8 cellular contexts compared by ENCODE assay signal in the genomic region with DNA sequence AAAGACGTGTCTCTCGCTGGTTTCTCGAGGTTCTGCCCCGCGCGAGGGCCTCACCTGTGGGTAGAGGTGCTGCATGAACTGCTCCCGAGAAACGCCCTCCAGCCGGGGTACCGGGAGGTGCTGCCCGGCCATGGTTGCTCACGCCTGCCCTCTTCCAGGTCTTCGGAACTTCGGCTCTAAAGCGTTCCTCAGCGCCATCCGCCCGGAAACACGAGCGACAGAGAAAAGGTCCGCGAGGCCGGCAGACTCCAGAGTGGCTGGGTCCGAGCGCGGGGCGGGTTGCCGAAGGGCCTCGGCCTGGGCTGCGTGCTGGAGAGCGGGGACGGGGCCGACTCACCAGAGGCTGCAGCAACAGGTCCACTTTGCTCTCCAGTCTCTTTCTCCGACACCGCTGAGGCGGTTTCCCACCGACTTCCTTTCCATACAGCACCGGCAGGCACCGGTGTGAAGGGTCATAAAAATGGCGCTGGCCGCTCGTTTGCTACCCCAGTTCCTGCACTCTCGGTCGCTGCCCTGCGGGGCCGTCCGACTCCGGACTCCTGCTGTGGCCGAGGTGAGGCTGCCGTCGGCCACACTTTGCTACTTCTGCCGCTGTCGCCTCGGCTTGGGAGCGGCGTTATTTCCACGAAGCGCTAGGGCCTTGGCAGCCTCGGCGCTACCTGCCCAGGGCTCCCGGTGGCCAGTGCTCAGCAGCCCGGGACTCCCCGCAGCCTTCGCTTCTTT. TPM values are rescaled to one million over a fixed set of nuclear protein-coding genes. Genes with fewer than 3 reads are reported as not detected.
A peak's percentile ranks its signal among the peaks of the same experiment; 100 is the strongest.
DNase-seq lines count a peak whose midpoint lies in the region; ATAC-seq and TF ChIP-seq lines count a peak whose summit lies in the region.

A gene with protein sequence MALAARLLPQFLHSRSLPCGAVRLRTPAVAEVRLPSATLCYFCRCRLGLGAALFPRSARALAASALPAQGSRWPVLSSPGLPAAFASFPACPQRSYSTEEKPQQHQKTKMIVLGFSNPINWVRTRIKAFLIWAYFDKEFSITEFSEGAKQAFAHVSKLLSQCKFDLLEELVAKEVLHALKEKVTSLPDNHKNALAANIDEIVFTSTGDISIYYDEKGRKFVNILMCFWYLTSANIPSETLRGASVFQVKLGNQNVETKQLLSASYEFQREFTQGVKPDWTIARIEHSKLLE (plus strand): TSS at position 244 of the 723 bp plus-strand sequence. CDS start 217 bp downstream, at position 461.
A gene with protein sequence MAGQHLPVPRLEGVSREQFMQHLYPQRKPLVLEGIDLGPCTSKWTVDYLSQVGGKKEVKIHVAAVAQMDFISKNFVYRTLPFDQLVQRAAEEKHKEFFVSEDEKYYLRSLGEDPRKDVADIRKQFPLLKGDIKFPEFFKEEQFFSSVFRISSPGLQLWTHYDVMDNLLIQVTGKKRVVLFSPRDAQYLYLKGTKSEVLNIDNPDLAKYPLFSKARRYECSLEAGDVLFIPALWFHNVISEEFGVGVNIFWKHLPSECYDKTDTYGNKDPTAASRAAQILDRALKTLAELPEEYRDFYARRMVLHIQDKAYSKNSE (minus strand): TSS at position 153 of the 723 bp plus-strand sequence. CDS start 21 bp downstream, at position 132.

- peak; percentile 81 for ATAC-seq in HG02571 (IDR thresholded peaks at IDR 0.05; ENCODE audit: unreplicated experiment)
- peak; percentile 95 for ATAC-seq in omental fat pad (ENCODE audit: low FRiP score)

- H3K27ac ChIP-seq in SK-N-SH (ENCODE audit: low read depth in 2 of 2, low read length in 1 of 2): peak within 1 kb of the TSS; percentile 91 to 99
- peak within 1 kb of the TSS; percentile 89 to 92 for H3K27ac ChIP-seq in testis

- TF ChIP-seq RAD21 in SK-N-SH (IDR thresholded peaks at IDR 0.05; ENCODE audit: low read length): no peak

- H3K9me2 ChIP-seq in SK-N-SH: no peaks in the 10 kb centered on the region

- peak; percentile 75 for TF ChIP-seq POLR2A in NB4 (IDR thresholded peaks at IDR 0.05; ENCODE audit: extremely low read depth, insufficient read length)
- TF ChIP-seq POLR2A in testis (IDR thresholded peaks at IDR 0.05): no peak

- TF ChIP-seq CTCF in GM10248 (IDR thresholded peaks at IDR 0.05; ENCODE audit: control extremely low read depth, extremely low read depth, low read depth, missing control alignments): peak; percentile 17
- no peak for TF ChIP-seq CTCF in NB4 (IDR thresholded peaks at IDR 0.05; ENCODE audit: low read depth, low read length)
- TF ChIP-seq CTCF in SK-N-SH (IDR thresholded peaks at IDR 0.05): no peak; the same call in 1 of the 2 replicates
- TF ChIP-seq CTCF in omental fat pad (IDR thresholded peaks at IDR 0.05): no peak
- peak in 2 of 3 experiments; percentile 20 to 31 for TF ChIP-seq CTCF in testis (IDR thresholded peaks at IDR 0.05)

- DNase-seq in GM10248 (ENCODE audit: extremely low spot score): peak; percentile 87
- DNase-seq in NB4 (ENCODE audit: low read depth): peak; percentile 90
- DNase-seq in SK-N-SH: peak; percentile 90
- DNase-seq in activated naive CD4-positive, alpha-beta T cell treated with anti-CD3 and anti-CD28 coated beads, Interleukin-2, amount 50 U/mL, for 16 hours: peak; percentile 80
- peak; percentile 47 for DNase-seq in glomerular endothelial cell (ENCODE audit: extremely low read depth, low read depth, low spot score)
- DNase-seq in omental fat pad (ENCODE audit: low spot score): peak; percentile 44
- peak; percentile 90 for DNase-seq in testis

- H3K9ac ChIP-seq in SK-N-SH: peak within 1 kb of the TSS; percentile 90

- H3K4me1 ChIP-seq in SK-N-SH (ENCODE audit: control insufficient read depth in 1 of 2, insufficient read depth in 2 of 2, low read depth in 1 of 2, low read length in 1 of 2): peaks cover 0 to 8% of the 10 kb centered on the region in 2 experiments; a peak in 2 of 4 replicates
- H3K4me1 ChIP-seq in testis: peaks cover 20% of the 10 kb centered on the region

- POLR2A ChIA-PET in GM10248 (lab: Yijun Ruan, JAX): no interaction called here
- POLR2A ChIA-PET in SK-N-SH (lab: Yijun Ruan, JAX): no interaction called here

- H3K79me2 ChIP-seq in SK-N-SH (ENCODE audit: insufficient read depth): peaks cover 85% of the 10 kb centered on the region

- 0 out of 4 replicates have a peak, but pooled peaks of 1 of the 2 experiments have one; percentile 36 for TF ChIP-seq EP300 in SK-N-SH (IDR thresholded peaks at IDR 0.05; ENCODE audit: borderline replicate concordance in 1 of 2, low read depth in 1 of 2, low read length in 1 of 2)

- WGBS in SK-N-SH (ENCODE audit: low lambda C conversion rate): under 1% methylated on average over 29 of the region's 64 CpGs
- 0% methylated on average over 21 to 48 of the region's 64 CpGs for WGBS in testis, 2 donors

- H3K4me2 ChIP-seq in SK-N-SH: peak within 1 kb of the TSS; percentile 96

- H3K36me3 ChIP-seq in SK-N-SH (replicated peaks in 1 of 2; ENCODE audit: control insufficient read depth in 1 of 2, insufficient read depth in 2 of 2, low read length in 1 of 2) (peaks cover 17 to 42% of the 10 kb centered on the region in 2 experiments), testis (ENCODE audit: low read depth, missing control alignments) (no peaks in the 10 kb centered on the region)

- no peaks in the 10 kb centered on the region for H3K9me3 ChIP-seq in SK-N-SH
- H3K9me3 ChIP-seq in testis: no peaks in the 10 kb centered on the region

- H3K27me3 ChIP-seq in SK-N-SH (ENCODE audit: insufficient read depth) (no peaks in the 10 kb centered on the region), testis (no peaks in the 10 kb centered on the region)

- peak within 1 kb of the TSS; percentile 98 for H3K4me3 ChIP-seq in NB4 (ENCODE audit: low read depth, low read length)
- H3K4me3 ChIP-seq in SK-N-SH (ENCODE audit: low read depth in 2 of 2, low read length in 1 of 2): peak within 1 kb of the TSS; percentile 98 to 99
- peak within 1 kb of the TSS; percentile 90 to 97 for H3K4me3 ChIP-seq in testis

- CTCF ChIA-PET in GM10248 (lab: Yijun Ruan, JAX): interaction anchor here (1.1 to 1.3 kb wide), 2 partner anchors 15 to 18 kb away, joined by 4 to 5 read pairs; no protein-coding TSS in a partner anchor
- CTCF ChIA-PET in SK-N-SH (lab: Yijun Ruan, JAX): interaction anchor here (1.4 kb wide), 1 partner anchor 34 kb away, joined by 3 read pairs; no protein-coding TSS in a partner anchor

- peak within 1 kb of the TSS; percentile 88 for H2AFZ ChIP-seq in SK-N-SH (ENCODE audit: low read depth)

- H3F3A ChIP-seq in SK-N-SH (replicated peaks; ENCODE audit: insufficient read depth): peaks cover 11% of the 10 kb centered on the region

- intact Hi-C loops in testis (cut with DNase I; ENCODE audit: low total_unique reads): no loop called here

- no peaks in the 10 kb centered on the region for H4K20me1 ChIP-seq in SK-N-SH (ENCODE audit: insufficient read depth)

TF ChIP-seq in SK-N-SH, 30 proteins besides CTCF, POLR2A, EP300 and RAD21 (continues in another document):
- TF ChIP-seq GABPA (IDR thresholded peaks at IDR 0.05; ENCODE audit: low read depth): peak; percentile 83
- TF ChIP-seq MXI1 (IDR thresholded peaks at IDR 0.05; ENCODE audit: low read depth, low read length): peak; percentile 66; the same call in 1 of the 2 replicates
- TF ChIP-seq, protein P1, sequence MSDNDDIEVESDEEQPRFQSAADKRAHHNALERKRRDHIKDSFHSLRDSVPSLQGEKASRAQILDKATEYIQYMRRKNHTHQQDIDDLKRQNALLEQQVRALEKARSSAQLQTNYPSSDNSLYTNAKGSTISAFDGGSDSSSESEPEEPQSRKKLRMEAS (IDR thresholded peaks at IDR 0.05; ENCODE audit: low read depth): peak; percentile 81
- TF ChIP-seq EZH2phosphoT487 (IDR thresholded peaks at IDR 0.05; ENCODE audit: borderline replicate concordance, low read depth): no peak
- TF ChIP-seq, protein P2, sequence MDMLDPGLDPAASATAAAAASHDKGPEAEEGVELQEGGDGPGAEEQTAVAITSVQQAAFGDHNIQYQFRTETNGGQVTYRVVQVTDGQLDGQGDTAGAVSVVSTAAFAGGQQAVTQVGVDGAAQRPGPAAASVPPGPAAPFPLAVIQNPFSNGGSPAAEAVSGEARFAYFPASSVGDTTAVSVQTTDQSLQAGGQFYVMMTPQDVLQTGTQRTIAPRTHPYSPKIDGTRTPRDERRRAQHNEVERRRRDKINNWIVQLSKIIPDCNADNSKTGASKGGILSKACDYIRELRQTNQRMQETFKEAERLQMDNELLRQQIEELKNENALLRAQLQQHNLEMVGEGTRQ (IDR thresholded peaks at IDR 0.05; ENCODE audit: borderline replicate concordance, low read depth, low read length): no peak
- 0 out of 2 replicates have a peak, but pooled peaks have one; percentile 34 for TF ChIP-seq SIN3A (IDR thresholded peaks at IDR 0.05; ENCODE audit: borderline replicate concordance, low read depth, low read length)
- no peak for TF ChIP-seq FOXM1 (IDR thresholded peaks at IDR 0.05; ENCODE audit: low read depth)
- TF ChIP-seq ELF1 (IDR thresholded peaks at IDR 0.05): peak; percentile 73
- no peak for TF ChIP-seq RFX5 (IDR thresholded peaks at IDR 0.05; ENCODE audit: low read length)
- peak; percentile 90 for TF ChIP-seq TAF1 (IDR thresholded peaks at IDR 0.05; ENCODE audit: borderline replicate concordance, low read depth, low read length)
- TF ChIP-seq CHD2 (IDR thresholded peaks at IDR 0.05; ENCODE audit: low read length, partially characterized antibody): no peak
- TF ChIP-seq TCF12 (IDR thresholded peaks at IDR 0.05): peak; percentile 31; the same call in 1 of the 2 replicates
- TF ChIP-seq RXRA (IDR thresholded peaks at IDR 0.05; ENCODE audit: borderline replicate concordance, low read depth): no peak

RNA-seq across cellular contexts. Expression of the first gene that starts in this region (rescaled TPM):
- polyA plus RNA-seq in SK-N-SH (2012; rRNA removed) (11.5 and 15.8 TPM in 2 replicates), testis (ENCODE audit: insufficient read depth, low read depth, low replicate concordance) (13.6 TPM)
- polyA plus RNA-seq in SK-N-SH (2012; cell fraction: cytosol; rRNA removed): 12.1 and 15.1 TPM in 2 replicates
- 4.8 and 7.8 TPM in 2 replicates for polyA plus RNA-seq in SK-N-SH (2012; cell fraction: nucleus; rRNA removed)
- total RNA-seq in glomerular endothelial cell (13.7 and 27.1 TPM in 2 replicates), omental fat pad (10 to 100 TPM; 10.2 to 21.7 (median 20.0) TPM), testis (10 to 100 TPM; 16.6 to 18.7 TPM)

RNA-seq across cellular contexts. Expression of the second gene that starts in this region (rescaled TPM):
- polyA plus RNA-seq in SK-N-SH (2012; rRNA removed) (3.6 and 4.7 TPM in 2 replicates), testis (ENCODE audit: insufficient read depth, low read depth, low replicate concordance) (5.3 TPM)
- polyA plus RNA-seq in SK-N-SH (2012; cell fraction: cytosol; rRNA removed): 3.7 and 4.7 TPM in 2 replicates
- 5.6 and 12.3 TPM in 2 replicates for polyA plus RNA-seq in SK-N-SH (2012; cell fraction: nucleus; rRNA removed)
- total RNA-seq in glomerular endothelial cell (4.2 and 7.6 TPM in 2 replicates), omental fat pad (1 to 10 TPM; 4.1 to 9.5 (median 7.2) TPM), testis (10 to 100 TPM; 17.2 to 18.0 TPM)

Comparison
In these comparisons a context has a peak if more than half of its experiments do, and no peak if none do; other contexts are left out.
1. Peak in every context shown above with its lines: DNase-seq, ATAC-seq, H3K4me3 ChIP-seq and H3K27ac ChIP-seq.
2. CTCF ChIP-seq: peak in GM10248 (single experiment) and testis (2 of 3); none in NB4 (single experiment), SK-N-SH (single experiment) and omental fat pad (0 of 3).